In genomic region chr2:236625156-236625690, GRCh38 we compare ENCODE assay signal across 32 cellular contexts. TPM values are rescaled to one million over a fixed set of nuclear protein-coding genes. Genes with fewer than 3 reads are reported as not detected.
"Had no signal": no experiment of that assay in that cellular context is flagged by ENCODE, and none has a peak within 500 bp of the region (broad histone marks: within the 10 kb centered on the region; RNA-seq: fewer than 3 reads in every experiment).

No MANE protein-coding gene starts in this region.

- H3K36me3 Mint-ChIP-seq: activated CD4-positive, alpha-beta memory T cell treated with anti-CD3 and anti-CD28 coated beads for 36 hours; activated CD8-positive, alpha-beta memory T cell treated with anti-CD3 and anti-CD28 coated beads, Interleukin-2, amount 10 ng/mL, durations not matched to agents 7 days and 5 days; activated naive CD4-positive, alpha-beta T cell treated with anti-CD3 and anti-CD28 coated beads, Interleukin-2, amount 50 U/mL, for 24 hours; activated naive CD8-positive, alpha-beta T cell treated with anti-CD3 and anti-CD28 coated beads for 36 hours; brain; T-cell had no signal

- H3K27me3 ChIP-seq: adrenal gland, ascending aorta, breast epithelium, dorsolateral prefrontal cortex had no signal

- H3K27ac Mint-ChIP-seq: activated CD4-positive, alpha-beta memory T cell treated with anti-CD3 and anti-CD28 coated beads for 36 hours; activated CD4-positive, alpha-beta T cell treated with anti-CD3 and anti-CD28 coated beads for 36 hours; activated CD4-positive, alpha-beta T cell treated with anti-CD3 and anti-CD28 coated beads, Interleukin-2, amount 10 ng/mL, durations not matched to agents 24 days and 14 days; activated CD8-positive, alpha-beta memory T cell treated with anti-CD3 and anti-CD28 coated beads, Interleukin-2, amount 10 ng/mL, durations not matched to agents 7 days and 5 days; activated CD8-positive, alpha-beta T cell treated with anti-CD3 and anti-CD28 coated beads, Interleukin-2, amount 10 ng/mL, durations not matched to agents 7 days and 5 days; activated naive CD4-positive, alpha-beta T cell treated with anti-CD3 and anti-CD28 coated beads for 36 hours; activated naive CD4-positive, alpha-beta T cell treated with anti-CD3 and anti-CD28 coated beads, Interleukin-2, amount 50 U/mL, for 24 hours; activated naive CD8-positive, alpha-beta T cell treated with anti-CD3 and anti-CD28 coated beads for 36 hours; activated naive CD8-positive, alpha-beta T cell treated with anti-CD3 and anti-CD28 coated beads, Interleukin-2, amount 50 U/mL, for 24 hours; activated T-cell treated with anti-CD3 and anti-CD28 coated beads, Interleukin-2, amount 50 U/mL, for 24 hours; activated T-helper 17 cell treated with anti-CD3 and anti-CD28 coated beads, Interleukin-2, amount 50 U/mL, for 72 hours; brain; dendritic cell treated with granulocyte-macrophage colony-stimulating factor and Interleukin-4, amounts not matched to agents 40 ng/mL and 50 ng/mL, for 4 days; endodermal cell; T-cell; T-helper 1 cell treated with Interleukin-12 subunit alpha and Interleukin-12 subunit beta and Interleukin-4 antibody, amounts not matched to agents 30 μg/mL and 1 μg/mL, for 36 hours had no signal

- H3K4me3 ChIP-seq: adrenal gland, ascending aorta, breast epithelium, coronary artery had no signal

- H3K4me3 Mint-ChIP-seq: activated CD4-positive, alpha-beta memory T cell treated with anti-CD3 and anti-CD28 coated beads for 36 hours; activated CD4-positive, alpha-beta T cell treated with anti-CD3 and anti-CD28 coated beads for 36 hours; activated CD4-positive, alpha-beta T cell treated with anti-CD3 and anti-CD28 coated beads, Interleukin-2, amount 10 ng/mL, durations not matched to agents 24 days and 14 days; activated CD8-positive, alpha-beta memory T cell treated with anti-CD3 and anti-CD28 coated beads, Interleukin-2, amount 10 ng/mL, durations not matched to agents 7 days and 5 days; activated CD8-positive, alpha-beta T cell treated with anti-CD3 and anti-CD28 coated beads, Interleukin-2, amount 10 ng/mL, durations not matched to agents 7 days and 5 days; activated naive CD4-positive, alpha-beta T cell treated with anti-CD3 and anti-CD28 coated beads for 36 hours; activated naive CD4-positive, alpha-beta T cell treated with anti-CD3 and anti-CD28 coated beads, Interleukin-2, amount 50 U/mL, for 24 hours; activated naive CD8-positive, alpha-beta T cell treated with anti-CD3 and anti-CD28 coated beads for 36 hours; activated naive CD8-positive, alpha-beta T cell treated with anti-CD3 and anti-CD28 coated beads, Interleukin-2, amount 50 U/mL, for 24 hours; activated T-cell treated with anti-CD3 and anti-CD28 coated beads, Interleukin-2, amount 50 U/mL, for 24 hours; activated T-helper 17 cell treated with anti-CD3 and anti-CD28 coated beads, Interleukin-2, amount 50 U/mL, for 72 hours; brain; central memory CD8-positive, alpha-beta T cell; dendritic cell treated with granulocyte-macrophage colony-stimulating factor and Interleukin-4, amounts not matched to agents 40 ng/mL and 50 ng/mL, for 4 days; endodermal cell; T-cell; T-helper 1 cell treated with Interleukin-12 subunit alpha and Interleukin-12 subunit beta and Interleukin-4 antibody, amounts not matched to agents 30 μg/mL and 1 μg/mL, for 36 hours had no signal

- H3K27me3 Mint-ChIP-seq: activated CD4-positive, alpha-beta memory T cell treated with anti-CD3 and anti-CD28 coated beads for 36 hours; activated CD4-positive, alpha-beta T cell treated with anti-CD3 and anti-CD28 coated beads for 36 hours; activated CD4-positive, alpha-beta T cell treated with anti-CD3 and anti-CD28 coated beads, Interleukin-2, amount 10 ng/mL, durations not matched to agents 24 days and 14 days; activated naive CD4-positive, alpha-beta T cell treated with anti-CD3 and anti-CD28 coated beads, Interleukin-2, amount 50 U/mL, for 24 hours; activated naive CD8-positive, alpha-beta T cell treated with anti-CD3 and anti-CD28 coated beads for 36 hours; activated naive CD8-positive, alpha-beta T cell treated with anti-CD3 and anti-CD28 coated beads, Interleukin-2, amount 50 U/mL, for 24 hours; activated T-cell treated with anti-CD3 and anti-CD28 coated beads, Interleukin-2, amount 50 U/mL, for 24 hours; activated T-helper 17 cell treated with anti-CD3 and anti-CD28 coated beads, Interleukin-2, amount 50 U/mL, for 72 hours; T-cell had no signal

- H3K4me1 ChIP-seq: adrenal gland, ascending aorta, breast epithelium had no signal

- H3K4me1 Mint-ChIP-seq: activated T-helper 17 cell treated with anti-CD3 and anti-CD28 coated beads, Interleukin-2, amount 50 U/mL, for 72 hours; central memory CD8-positive, alpha-beta T cell had no signal

- DNase-seq: activated CD4-positive, alpha-beta memory T cell treated with anti-CD3 and anti-CD28 coated beads for 36 hours; activated CD4-positive, alpha-beta T cell treated with anti-CD3 and anti-CD28 coated beads for 36 hours; activated CD4-positive, alpha-beta T cell treated with anti-CD3 and anti-CD28 coated beads, Interleukin-2, amount 10 ng/mL, durations not matched to agents 24 days and 14 days; activated CD4-positive, CD25-positive, alpha-beta regulatory T cell; activated CD4-positive, CD25-positive, alpha-beta regulatory T cell treated with anti-CD3 and anti-CD28 coated beads, Interleukin-2, amount 50 U/mL, for 72 hours; activated CD8-positive, alpha-beta memory T cell treated with anti-CD3 and anti-CD28 coated beads, Interleukin-2, amount 10 ng/mL, durations not matched to agents 7 days and 5 days; activated CD8-positive, alpha-beta memory T cell treated with anti-CD3 and anti-CD28 coated beads, Interleukin-2, amount 50 U/mL, for 4 hours; activated CD8-positive, alpha-beta T cell treated with anti-CD3 and anti-CD28 coated beads, Interleukin-2, amount 10 ng/mL, durations not matched to agents 7 days and 5 days; activated effector memory CD4-positive, alpha-beta T cell treated with Interleukin-2 at 50 U/mL for 16 hours; activated naive CD4-positive, alpha-beta T cell treated with anti-CD3 and anti-CD28 coated beads for 36 hours; activated naive CD8-positive, alpha-beta T cell treated with anti-CD3 and anti-CD28 coated beads for 36 hours; activated naive CD8-positive, alpha-beta T cell treated with anti-CD3 and anti-CD28 coated beads, Interleukin-2, amount 50 U/mL, for 24 hours; activated T-cell treated with anti-CD3 and anti-CD28 coated beads, Interleukin-2, amount 50 U/mL, for 24 hours; adrenal gland; amygdala; effector memory CD4-positive, alpha-beta T cell; endodermal cell; foreskin fibroblast; SW 1271; T-cell had no signal

- H3K27ac ChIP-seq: adrenal gland, ascending aorta, coronary artery, dorsolateral prefrontal cortex had no signal

- ATAC-seq: activated CD4-positive, alpha-beta T cell treated with anti-CD3 and anti-CD28 coated beads for 36 hours; activated CD8-positive, alpha-beta memory T cell treated with anti-CD3 and anti-CD28 coated beads, Interleukin-2, amount 10 ng/mL, durations not matched to agents 7 days and 5 days; activated CD8-positive, alpha-beta T cell treated with anti-CD3 and anti-CD28 coated beads, Interleukin-2, amount 10 ng/mL, durations not matched to agents 7 days and 5 days; activated naive CD8-positive, alpha-beta T cell treated with anti-CD3 and anti-CD28 coated beads, Interleukin-2, amount 50 U/mL, for 24 hours; activated T-helper 17 cell treated with anti-CD3 and anti-CD28 coated beads, Interleukin-2, amount 50 U/mL, for 72 hours; esophagus mucosa; T-cell had no signal

- H3K9me3 Mint-ChIP-seq: activated CD4-positive, alpha-beta memory T cell treated with anti-CD3 and anti-CD28 coated beads for 36 hours; activated CD4-positive, alpha-beta T cell treated with anti-CD3 and anti-CD28 coated beads, Interleukin-2, amount 10 ng/mL, durations not matched to agents 24 days and 14 days; activated naive CD4-positive, alpha-beta T cell treated with anti-CD3 and anti-CD28 coated beads for 36 hours; activated naive CD4-positive, alpha-beta T cell treated with anti-CD3 and anti-CD28 coated beads, Interleukin-2, amount 50 U/mL, for 24 hours; activated naive CD8-positive, alpha-beta T cell treated with anti-CD3 and anti-CD28 coated beads for 36 hours; activated naive CD8-positive, alpha-beta T cell treated with anti-CD3 and anti-CD28 coated beads, Interleukin-2, amount 50 U/mL, for 24 hours; activated T-cell treated with anti-CD3 and anti-CD28 coated beads, Interleukin-2, amount 50 U/mL, for 24 hours; activated T-helper 17 cell treated with anti-CD3 and anti-CD28 coated beads, Interleukin-2, amount 50 U/mL, for 72 hours; central memory CD8-positive, alpha-beta T cell; dendritic cell treated with granulocyte-macrophage colony-stimulating factor and Interleukin-4, amounts not matched to agents 40 ng/mL and 50 ng/mL, for 4 days; endodermal cell; T-cell; T-helper 1 cell treated with Interleukin-12 subunit alpha and Interleukin-12 subunit beta and Interleukin-4 antibody, amounts not matched to agents 30 μg/mL and 1 μg/mL, for 36 hours had no signal

- H3K9me3 ChIP-seq: adrenal gland, ascending aorta, breast epithelium had no signal

- H3K36me3 ChIP-seq: adrenal gland, ascending aorta, breast epithelium had no signal

RNA-seq across cellular contexts. Expression of gene ACKR3, which starts 55.6 kb away (rescaled TPM):
- total RNA-seq: epithelial cell of proximal tubule had no signal
